In genomic region chr5:154640216-154640831, GRCh38 we compare ENCODE assay signal across 8 cellular contexts.
DNase-seq lines count a peak whose midpoint lies in the region; ATAC-seq, FAIRE-seq and TF ChIP-seq lines count a peak whose summit lies in the region.
"Not testable (repeated sequence)": the region's sequence is repeated elsewhere in the genome, so short reads cannot be mapped to it uniquely, and the experiment has no call there.

No MANE protein-coding gene starts in this region.

- CTCF ChIA-PET in activated CD8-positive, alpha-beta T cell treated with anti-CD3 and anti-CD28 coated beads, Interleukin-2, amount 10 ng/mL, durations not matched to agents 7 days and 5 days (lab: Charles Lee): interaction anchor here (1.0 to 1.9 kb wide), 6 partner anchors 14 to 568 kb away, joined by 3 to 7 read pairs (median 6); no protein-coding TSS in a partner anchor
- CTCF ChIA-PET in endothelial cell of umbilical vein (lab: Charles Lee): interaction anchor here (0.7 to 2.7 kb wide), 23 partner anchors 9 to 676 kb away, joined by 3 to 102 read pairs (median 3); no protein-coding TSS in a partner anchor

- dilution Hi-C loops in endothelial cell of umbilical vein (cut with MboI; ENCODE audit: extremely low pct_ligation_motif_present, low sequenced_read_pairs): not testable (repeated sequence)

- not testable (repeated sequence) for H3K27ac Mint-ChIP-seq in activated CD8-positive, alpha-beta T cell treated with anti-CD3 and anti-CD28 coated beads, Interleukin-2, amount 10 ng/mL, durations not matched to agents 7 days and 5 days

- not testable (repeated sequence) for ATAC-seq in activated CD8-positive, alpha-beta T cell treated with anti-CD3 and anti-CD28 coated beads, Interleukin-2, amount 10 ng/mL, durations not matched to agents 7 days and 5 days

- not testable (repeated sequence) for H3K79me2 ChIP-seq in MM.1S (ENCODE audit: low read length); OCI-LY3 (ENCODE audit: low read length); endothelial cell of umbilical vein (ENCODE audit: control insufficient read depth, insufficient read depth, low read length)

- H3K4me1 ChIP-seq in MM.1S (ENCODE audit: low read length); OCI-LY3 (ENCODE audit: low read length); endothelial cell of umbilical vein (ENCODE audit: control insufficient read depth, extremely low read depth, insufficient read depth, low read length): not testable (repeated sequence)

- not testable (repeated sequence) for H3K4me1 Mint-ChIP-seq in activated CD8-positive, alpha-beta T cell treated with anti-CD3 and anti-CD28 coated beads, Interleukin-2, amount 10 ng/mL, durations not matched to agents 7 days and 5 days (ENCODE audit: low read depth)

- H3K9me3 Mint-ChIP-seq in activated CD8-positive, alpha-beta T cell treated with anti-CD3 and anti-CD28 coated beads, Interleukin-2, amount 10 ng/mL, durations not matched to agents 7 days and 5 days (ENCODE audit: insufficient read depth): not testable (repeated sequence)

- not testable (repeated sequence) for H3F3A ChIP-seq in MM.1S (ENCODE audit: insufficient read depth, low read length)

- intact Hi-C loops in endothelial cell of umbilical vein (cut with micrococcal nuclease): loop anchor here (1.0 to 2.0 kb wide), 4 partner anchors 173 to 666 kb away; no protein-coding TSS in a partner anchor

- not testable (repeated sequence) for H3K4me2 ChIP-seq in MM.1S (ENCODE audit: low read depth, low read length); OCI-LY3 (ENCODE audit: low read length); endothelial cell of umbilical vein (ENCODE audit: insufficient read depth, low read length)

- not testable (repeated sequence) for H3K36me3 Mint-ChIP-seq in activated CD8-positive, alpha-beta T cell treated with anti-CD3 and anti-CD28 coated beads, Interleukin-2, amount 10 ng/mL, durations not matched to agents 7 days and 5 days (ENCODE audit: low read depth)

- not testable (repeated sequence) for DNase-seq in AG09309 (ENCODE audit: low read depth); GM10266 (ENCODE audit: extremely low spot score); MM.1S
- DNase-seq in activated CD8-positive, alpha-beta T cell treated with anti-CD3 and anti-CD28 coated beads, Interleukin-2, amount 10 ng/mL, durations not matched to agents 7 days and 5 days: peak; percentile 29
- DNase-seq in endothelial cell of umbilical vein (ENCODE audit: low read depth, low spot score): peak; percentile 21
- DNase-seq in left kidney (ENCODE audit: low read depth, low spot score): peak; percentile 55
- DNase-seq in renal cortical epithelial cell (ENCODE audit: low read depth): peak; percentile 16

- not testable (repeated sequence) for H3K9me2 ChIP-seq in MM.1S (replicated peaks; ENCODE audit: insufficient read depth, low read length)

- not testable (repeated sequence) for TF ChIP-seq POLR2A in endothelial cell of umbilical vein (IDR thresholded peaks at IDR 0.05; ENCODE audit: low read depth, low read length)

- H3K27me3 Mint-ChIP-seq in activated CD8-positive, alpha-beta T cell treated with anti-CD3 and anti-CD28 coated beads, Interleukin-2, amount 10 ng/mL, durations not matched to agents 7 days and 5 days (ENCODE audit: low read depth): not testable (repeated sequence)

- POLR2A ChIA-PET in activated CD8-positive, alpha-beta T cell treated with anti-CD3 and anti-CD28 coated beads, Interleukin-2, amount 10 ng/mL, durations not matched to agents 7 days and 5 days (lab: Charles Lee); endothelial cell of umbilical vein (lab: Charles Lee): not testable (repeated sequence)

- H3K9me3 ChIP-seq in MM.1S (replicated peaks; ENCODE audit: insufficient read depth, low read length); OCI-LY3 (ENCODE audit: insufficient read depth, low read length); endothelial cell of umbilical vein (replicated peaks; ENCODE audit: control insufficient read depth, insufficient read depth, low read length): not testable (repeated sequence)

- not testable (repeated sequence) for H3K27me3 ChIP-seq in MM.1S (replicated peaks; ENCODE audit: insufficient read depth, low read length); OCI-LY3 (ENCODE audit: low read depth, low read length); endothelial cell of umbilical vein (ENCODE audit: control insufficient read depth in 2 of 2, insufficient read depth in 2 of 2, low read length in 2 of 2)

- TF ChIP-seq CTCF in AG09309 (IDR thresholded peaks at IDR 0.05; ENCODE audit: control insufficient read depth, insufficient read depth, low read depth, low read length, missing control alignments) (peak; percentile 44), GM10266 (IDR thresholded peaks at IDR 0.05; ENCODE audit: control insufficient read depth, insufficient read depth, low read depth, missing control alignments) (peak; percentile 45), MM.1S (IDR thresholded peaks at IDR 0.05; ENCODE audit: low read length) (peak; percentile 37), OCI-LY3 (IDR thresholded peaks at IDR 0.05; ENCODE audit: low read depth, low read length) (peak; percentile 35), endothelial cell of umbilical vein (IDR thresholded peaks at IDR 0.05; ENCODE audit: extremely low read depth in 1 of 2, insufficient read depth in 1 of 2, low read depth in 1 of 2, low read length in 2 of 2) (peak in 1 of 2 donors; percentile 43)

- BruUV-seq in endothelial cell of umbilical vein (replicated peaks; lab: Mats Ljungman, UMichigan): not testable (repeated sequence)

- H3K9ac ChIP-seq in MM.1S (ENCODE audit: low read length); OCI-LY3 (ENCODE audit: low read length); endothelial cell of umbilical vein (replicated peaks; ENCODE audit: extremely low read depth, insufficient read depth, low read length): not testable (repeated sequence)

- H3K4me3 Mint-ChIP-seq in activated CD8-positive, alpha-beta T cell treated with anti-CD3 and anti-CD28 coated beads, Interleukin-2, amount 10 ng/mL, durations not matched to agents 7 days and 5 days: not testable (repeated sequence)

- H3K4me3 ChIP-seq in AG09309 (ENCODE audit: control insufficient read depth, low read depth, low read length); MM.1S (ENCODE audit: low read length); OCI-LY3 (ENCODE audit: low read length); endothelial cell of umbilical vein (replicated peaks in 1 of 3; ENCODE audit: insufficient read depth in 1 of 3, low read depth in 1 of 3, low read length in 3 of 3): not testable (repeated sequence)

- not testable (repeated sequence) for H3K9me1 ChIP-seq in endothelial cell of umbilical vein (replicated peaks; ENCODE audit: control insufficient read depth, extremely low read depth, insufficient read depth, low read length)

- not testable (repeated sequence) for H4K20me1 ChIP-seq in MM.1S (ENCODE audit: insufficient read depth, low read length); OCI-LY3 (ENCODE audit: insufficient read depth, low read length); endothelial cell of umbilical vein (replicated peaks; ENCODE audit: control insufficient read depth, extremely low read depth, insufficient read depth, low read length)

- not testable (repeated sequence) for H3K27ac ChIP-seq in MM.1S (ENCODE audit: low read length); OCI-LY3 (ENCODE audit: low read length); endothelial cell of umbilical vein (ENCODE audit: insufficient read depth, low read depth, low read length)

- H2AFZ ChIP-seq in MM.1S (ENCODE audit: low read length); OCI-LY3 (ENCODE audit: low read depth, low read length); endothelial cell of umbilical vein (ENCODE audit: low read depth, low read length): not testable (repeated sequence)

- not testable (repeated sequence) for H3K36me3 ChIP-seq in MM.1S (replicated peaks; ENCODE audit: insufficient read depth, low read length); OCI-LY3 (replicated peaks; ENCODE audit: low read depth, low read length); endothelial cell of umbilical vein (ENCODE audit: control insufficient read depth in 2 of 2, extremely low read depth in 1 of 2, insufficient read depth in 2 of 2, low read length in 2 of 2)

- FAIRE-seq in endothelial cell of umbilical vein (lab: Jason Lieb, UNC): peak; percentile 42
